Comparison of ENCODE assay signal across 8 cellular contexts in genomic region chr14:30621954-30622830, GRCh38.
DNase-seq lines count a peak whose midpoint lies in the region; ATAC-seq and FAIRE-seq lines count a peak whose summit lies in the region.

SCFD1 (plus strand) TSS chr14:30622319; CDS start chr14:30622339, 20 bp downstream.

- ATAC-seq in GM19023 (IDR thresholded peaks at IDR 0.05; ENCODE audit: unreplicated experiment) (peak; percentile 95), HG03280 (IDR thresholded peaks at IDR 0.05; ENCODE audit: unreplicated experiment) (peak; percentile 94)
- ATAC-seq in activated CD4-positive, CD25-positive, alpha-beta regulatory T cell treated with anti-CD3 and anti-CD28 coated beads, Interleukin-2, amount 50 U/mL, for 24 hours: peak; percentile 98 to 99

- FAIRE-seq in islet of Langerhans (lab: Jason Lieb, UNC): peak; percentile 58

- peak; percentile 89 for DNase-seq in AG08396 (ENCODE audit: low spot score)
- peak; percentile 81 to 95 for DNase-seq in NCI-H446 (lab: John Stamatoyannopoulos, UW)
- peak; percentile 95 for DNase-seq in cerebellar cortex (ENCODE audit: low spot score)
- peak; percentile 87 to 91 (median 90) for DNase-seq in stimulated activated CD4-positive, alpha-beta T cell treated with anti-CD3 and anti-CD28 coated beads, Interleukin-12 subunit alpha, Interleukin-12 subunit beta, amount 100 ng/mL, for 48 hours (ENCODE audit: low read depth in 2 of 3, low spot score in 1 of 3)

Comparison
In these comparisons a context has a peak if more than half of its experiments do, and no peak if none do; other contexts are left out.
1. Peak in every context shown above with its lines: DNase-seq and ATAC-seq.